Comparison of ENCODE assay signal across 19 cellular contexts in the genomic region with DNA sequence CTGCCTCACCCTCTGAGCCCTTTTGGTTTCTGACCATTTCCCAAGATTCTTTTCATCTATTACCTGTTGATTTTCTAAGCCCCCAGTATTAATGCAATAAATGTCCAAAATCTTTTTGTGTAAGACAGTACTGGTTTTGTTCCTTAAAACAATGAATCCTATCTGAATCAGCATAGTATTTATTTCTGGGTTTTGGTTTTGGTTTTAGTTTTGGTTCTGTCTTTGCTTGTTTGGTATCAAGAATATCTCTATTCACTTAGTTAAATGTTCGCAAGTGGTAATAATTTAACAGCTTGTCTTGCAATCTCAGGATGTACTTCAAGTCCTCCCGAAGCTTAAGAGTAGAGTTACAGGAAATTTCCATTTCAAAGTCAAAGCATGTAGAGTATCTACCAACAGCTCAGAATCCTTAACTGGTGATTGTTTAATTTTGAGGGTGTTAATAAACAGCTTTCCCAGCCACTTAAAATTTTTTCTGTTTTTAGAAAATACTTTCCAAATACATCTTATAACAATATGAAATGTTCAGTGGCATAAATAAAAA.
DNase-seq lines count a peak whose midpoint lies in the region; ATAC-seq and TF ChIP-seq lines count a peak whose summit lies in the region.
"Had no signal": no experiment of that assay in that cellular context is flagged by ENCODE, and none has a peak within 500 bp of the region (broad histone marks: within the 10 kb centered on the region; RNA-seq: fewer than 3 reads in every experiment).

No MANE protein-coding gene starts in this region.

- H3K36me3 ChIP-seq in stomach (no peaks in the 10 kb centered on the region), tibial nerve (no peaks in the 10 kb centered on the region)
- H3K36me3 ChIP-seq: ascending aorta, colonic mucosa had no signal

- TF ChIP-seq EP300 in stomach (IDR thresholded peaks at IDR 0.05) (no peak), tibial nerve (IDR thresholded peaks at IDR 0.05) (no peak)

- intact Hi-C loops in stomach (cut with DNase I; ENCODE audit: low total_unique reads) = no loop called here

- peak; percentile 57 for ATAC-seq in GM19395 (IDR thresholded peaks at IDR 0.05; ENCODE audit: unreplicated experiment)
- ATAC-seq in HG03457 (IDR thresholded peaks at IDR 0.05; ENCODE audit: unreplicated experiment) = peak; percentile 50
- ATAC-seq in left lobe of liver = peak; percentile 20
- no peak for ATAC-seq in GM18519 (IDR thresholded peaks at IDR 0.05; ENCODE audit: low FRiP score, unreplicated experiment)
- ATAC-seq: activated T-helper 17 cell treated with anti-CD3 and anti-CD28 coated beads, Interleukin-2, amount 50 U/mL, for 72 hours had no signal

- DNase-seq in left lobe of liver (ENCODE audit: low spot score) = no peak
- no peak for DNase-seq in stomach
- no peak for DNase-seq in iPS-NIHi7 (ENCODE audit: extremely low spot score)
- DNase-seq in NCI-H526 (lab: John Stamatoyannopoulos, UW) = no peak
- no peak for DNase-seq in tibial nerve (ENCODE audit: low spot score in 2 of 2)
- DNase-seq: activated CD4-positive, alpha-beta T cell treated with anti-CD3 and anti-CD28 coated beads, Interleukin-2, amount 50 U/mL, for 4 hours; colonic mucosa; head of caudate nucleus; islet precursor cell; NCI-H2029 treated with DMSO at 0.1 percent for 48 hours; right cardiac atrium; stimulated activated CD8-positive, alpha-beta memory T cell treated with anti-CD3 and anti-CD28 coated beads, Interleukin-4, amount 100 ng/mL, for 48 hours; T1000 had no signal

- TF ChIP-seq POLR2A in stomach (IDR thresholded peaks at IDR 0.05) (no peak), tibial nerve (IDR thresholded peaks at IDR 0.05) (no peak)

- H3K27me3 ChIP-seq in stomach (no peaks in the 10 kb centered on the region), tibial nerve (no peaks in the 10 kb centered on the region)
- H3K27me3 ChIP-seq: ascending aorta, colonic mucosa had no signal

- H3K4me3 ChIP-seq in stomach = peak overlapping the region in 1 of 4 donors; percentile 18
- H3K4me3 ChIP-seq in tibial nerve = no peak overlapping the region
- H3K4me3 ChIP-seq: ascending aorta, colonic mucosa had no signal

- H3K4me1 ChIP-seq in stomach (peaks cover 0 to 41% (median 18%) of the 10 kb centered on the region in 4 donors), tibial nerve (no peaks in the 10 kb centered on the region)
- H3K4me1 ChIP-seq: ascending aorta, colonic mucosa had no signal

- WGBS in stomach, 5 donors = 11 to 29% (median 24%) methylated on average over 2 of the region's 2 CpGs
- 52 to 56% methylated on average over 2 of the region's 2 CpGs for WGBS in tibial nerve, 2 donors

- H3K9me3 ChIP-seq in stomach (no peaks in the 10 kb centered on the region), tibial nerve (no peaks in the 10 kb centered on the region)
- H3K9me3 ChIP-seq: ascending aorta, colonic mucosa had no signal

- no peak for TF ChIP-seq CTCF in stomach (IDR thresholded peaks at IDR 0.05)
- no peak for TF ChIP-seq CTCF in tibial nerve (IDR thresholded peaks at IDR 0.05)

- H3K27ac ChIP-seq in stomach (peak overlapping the region; percentile 21 to 84 (median 46)), tibial nerve (no peak overlapping the region)
- H3K27ac ChIP-seq: ascending aorta, colonic mucosa, epithelial cell of prostate had no signal

Comparison
In these comparisons a context has a peak if more than half of its experiments do, and no peak if none do; other contexts are left out.
1. H3K27ac ChIP-seq: peak in stomach (5 of 5); none in tibial nerve (0 of 4).